8 cellular contexts compared by ENCODE assay signal in genomic region chr14:50311337-50311973, GRCh38. TPM values are rescaled to one million over a fixed set of nuclear protein-coding genes. Genes with fewer than 3 reads are reported as not detected.
DNase-seq lines count a peak whose midpoint lies in the region; ATAC-seq and TF ChIP-seq lines count a peak whose summit lies in the region.

No MANE protein-coding gene starts in this region.

- H3K18ac ChIP-seq in neuronal stem cell (ENCODE audit: low read length): peak overlapping the region; percentile 96

- H3K4me3 Mint-ChIP-seq in CD4-positive, CD25-positive, alpha-beta regulatory T cell: peak overlapping the region; percentile 95 to 97 (median 95)

- H3K4me2 ChIP-seq in neuronal stem cell (ENCODE audit: insufficient read depth, low read length, poor library complexity, severe bottlenecking): peak overlapping the region; percentile 44

- H3K9ac ChIP-seq in neuronal stem cell (ENCODE audit: low read depth, low read length, poor library complexity): peak overlapping the region; percentile 91

- H2BK120ac ChIP-seq in neuronal stem cell (ENCODE audit: low read depth, low read length): no peak overlapping the region

- H2AK5ac ChIP-seq in neuronal stem cell (ENCODE audit: low read depth, low read length): no peak overlapping the region

- no peak for ATAC-seq in CD4-positive, CD25-positive, alpha-beta regulatory T cell (ENCODE audit: low read depth in 2 of 2)
- peak; percentile 23 for ATAC-seq in GM21526 (IDR thresholded peaks at IDR 0.05; ENCODE audit: low FRiP score, unreplicated experiment)
- no peak for ATAC-seq in GM19397 (IDR thresholded peaks at IDR 0.05; ENCODE audit: unreplicated experiment)

- H3K27ac ChIP-seq in CD4-positive, CD25-positive, alpha-beta regulatory T cell (ENCODE audit: insufficient read depth, low read length, poor library complexity, severe bottlenecking): peak overlapping the region; percentile 91
- H3K27ac ChIP-seq in Peyer's patch (peak overlapping the region; percentile 88 to 96 (median 94)), epithelial cell of prostate (peak overlapping the region; percentile 83), neuronal stem cell (replicated peaks; ENCODE audit: low read length) (peak overlapping the region; percentile 66)

- TF ChIP-seq POLR2A in Peyer's patch (IDR thresholded peaks at IDR 0.05): no peak

- peak overlapping the region; percentile 76 for H3K23ac ChIP-seq in neuronal stem cell (ENCODE audit: low read depth, low read length, poor library complexity)

- no peak overlapping the region for H3K4ac ChIP-seq in neuronal stem cell (ENCODE audit: low read length)

- H3K36me3 ChIP-seq in CD4-positive, CD25-positive, alpha-beta regulatory T cell (ENCODE audit: control insufficient read depth, insufficient read depth, low read length): no peaks in the 10 kb centered on the region
- peaks cover 0 to 5% (median 0%) of the 10 kb centered on the region in 3 donors for H3K36me3 ChIP-seq in Peyer's patch
- H3K36me3 ChIP-seq in neuronal stem cell (replicated peaks in 1 of 2; ENCODE audit: control insufficient read depth in 2 of 2, insufficient read depth in 2 of 2, low read length in 2 of 2): peaks cover 0 to 19% of the 10 kb centered on the region in 2 donors

- H4K8ac ChIP-seq in neuronal stem cell (ENCODE audit: low read depth, low read length): no peak overlapping the region

- H3K9me3 ChIP-seq in CD4-positive, CD25-positive, alpha-beta regulatory T cell (ENCODE audit: control insufficient read depth in 2 of 2, low read length in 2 of 2): no peaks in the 10 kb centered on the region
- H3K9me3 ChIP-seq in Peyer's patch (no peaks in the 10 kb centered on the region), neuronal stem cell (replicated peaks in 1 of 2; ENCODE audit: control insufficient read depth in 2 of 2, insufficient read depth in 1 of 2, low read depth in 1 of 2, low read length in 2 of 2) (peaks cover 2 to 13% of the 10 kb centered on the region in 2 donors)

- no peak overlapping the region for H4K91ac ChIP-seq in neuronal stem cell (ENCODE audit: low read depth, low read length, poor library complexity)

- no peaks in the 10 kb centered on the region for H3K27me3 ChIP-seq in CD4-positive, CD25-positive, alpha-beta regulatory T cell (ENCODE audit: control insufficient read depth, insufficient read depth, low read length)
- H3K27me3 ChIP-seq in Peyer's patch: no peaks in the 10 kb centered on the region
- no peaks in the 10 kb centered on the region for H3K27me3 ChIP-seq in neuronal stem cell (ENCODE audit: control insufficient read depth in 3 of 3, insufficient read depth in 3 of 3, low read depth in 1 of 3, low read length in 3 of 3)

- peak in 1 of 3 donors; percentile 4 for DNase-seq in CD4-positive, CD25-positive, alpha-beta regulatory T cell
- DNase-seq in Peyer's patch (no peak), epithelial cell of prostate (ENCODE audit: low read depth, low spot score) (no peak), neuronal stem cell (ENCODE audit: low spot score) (peak; percentile 45), islet precursor cell (no peak), SW 1271 (lab: John Stamatoyannopoulos, UW) (no peak)

- no peaks in the 10 kb centered on the region for H3K79me1 ChIP-seq in neuronal stem cell (ENCODE audit: low read depth, low read length)

- peak overlapping the region; percentile 92 for H2AFZ ChIP-seq in neuronal stem cell (ENCODE audit: low read length)

- TF ChIP-seq CTCF in Peyer's patch (IDR thresholded peaks at IDR 0.05): peak in 4 of 6 experiments; percentile 39 to 71 (median 64)

- H3K36me3 Mint-ChIP-seq in CD4-positive, CD25-positive, alpha-beta regulatory T cell: peaks cover 11% of the 10 kb centered on the region

- no peaks in the 10 kb centered on the region for H3K27me3 Mint-ChIP-seq in CD4-positive, CD25-positive, alpha-beta regulatory T cell

- H2BK5ac ChIP-seq in neuronal stem cell (ENCODE audit: low read length): no peak overlapping the region

- peak overlapping the region; percentile 71 for H2BK15ac ChIP-seq in neuronal stem cell (ENCODE audit: low read length)

- peak overlapping the region; percentile 45 to 97 (median 96) for H3K27ac Mint-ChIP-seq in CD4-positive, CD25-positive, alpha-beta regulatory T cell

- peak overlapping the region; percentile 95 for H3K4me3 ChIP-seq in CD4-positive, CD25-positive, alpha-beta regulatory T cell (ENCODE audit: low read depth, low read length)
- peak overlapping the region; percentile 56 to 82 (median 74) for H3K4me3 ChIP-seq in Peyer's patch
- H3K4me3 ChIP-seq in neuronal stem cell (ENCODE audit: low read length in 2 of 2): peak overlapping the region; percentile 80 to 91

- no CpG with 5 or more reads among the region's 18 CpGs for whole genome bisulfite sequencing in neuronal stem cell (ENCODE audit: extremely low coverage in 2 of 2, insufficient read length in 2 of 2, insufficient replicate concordance in 1 of 2), 2 donors

- no peak overlapping the region for H2BK12ac ChIP-seq in neuronal stem cell (ENCODE audit: low read length)

- H3K9me3 Mint-ChIP-seq in CD4-positive, CD25-positive, alpha-beta regulatory T cell: peaks cover 0 to 1% (median 0%) of the 10 kb centered on the region in 7 donors

- peaks cover 21 to 49% (median 31%) of the 10 kb centered on the region in 4 donors for H3K4me1 Mint-ChIP-seq in CD4-positive, CD25-positive, alpha-beta regulatory T cell

- H3K4me1 ChIP-seq in CD4-positive, CD25-positive, alpha-beta regulatory T cell (ENCODE audit: control insufficient read depth, insufficient read depth, low read length, poor library complexity, severe bottlenecking): peaks cover 21% of the 10 kb centered on the region
- H3K4me1 ChIP-seq in Peyer's patch (peaks cover 4 to 14% (median 7%) of the 10 kb centered on the region in 4 donors), neuronal stem cell (ENCODE audit: control insufficient read depth in 2 of 2, insufficient read depth in 1 of 2, low read depth in 1 of 2, low read length in 2 of 2) (peaks cover 2% of the 10 kb centered on the region in 2 donors)

- H3K14ac ChIP-seq in neuronal stem cell (ENCODE audit: low read length): peak overlapping the region; percentile 95

RNA-seq across cellular contexts. Expression of gene L2HGDH, which starts 0.6 kb away (rescaled TPM):
- total RNA-seq in CD4-positive, CD25-positive, alpha-beta regulatory T cell: 3.5 TPM
- 1 to 10 TPM; 2.2 to 3.7 (median 3.1) TPM for polyA plus RNA-seq in CD4-positive, CD25-positive, alpha-beta regulatory T cell
- total RNA-seq in Peyer's patch: 10 to 100 TPM in 1 of 4 donors, 1 to 10 TPM in 3; 4.6 to 29.7 (median 8.8) TPM
- 6.7 TPM for polyA plus RNA-seq in neuronal stem cell (2013, experiment 1 of 2)
- polyA plus RNA-seq in neuronal stem cell (2013, experiment 2 of 2): 6.9 TPM

RNA-seq across cellular contexts. Expression of gene DMAC2L, which starts 0.7 kb away (rescaled TPM):
- 16.7 TPM for total RNA-seq in CD4-positive, CD25-positive, alpha-beta regulatory T cell
- polyA plus RNA-seq in CD4-positive, CD25-positive, alpha-beta regulatory T cell: 10 to 100 TPM; 12.6 to 26.8 (median 16.2) TPM
- 10 to 100 TPM in 3 of 4 donors, 1 to 10 TPM in 1; 7.7 to 23.9 (median 15.7) TPM for total RNA-seq in Peyer's patch
- polyA plus RNA-seq in neuronal stem cell (2013, experiment 1 of 2): 11.3 TPM
- polyA plus RNA-seq in neuronal stem cell (2013, experiment 2 of 2): 10.7 TPM
